ENCODE assay signal across 10 cellular contexts in genomic region chr20:43963872-43964791, GRCh38. TPM values are rescaled to one million over a fixed set of nuclear protein-coding genes. Genes with fewer than 3 reads are reported as not detected.
DNase-seq lines count a peak whose midpoint lies in the region; ATAC-seq and TF ChIP-seq lines count a peak whose summit lies in the region.
"Had no signal": no experiment of that assay in that cellular context is flagged by ENCODE, and none has a peak within 500 bp of the region (broad histone marks: within the 10 kb centered on the region; RNA-seq: fewer than 3 reads in every experiment).

No MANE protein-coding gene starts in this region.

- no peak overlapping the region for H3K4me3 Mint-ChIP-seq in stimulated activated memory B cell treated with anti-CD40 and anti-IgM and Interleukin-4, amounts not matched to agents 10 μg/mL and 1 μg/mL and 100 μg/mL, for 72 hours
- no peak overlapping the region for H3K4me3 Mint-ChIP-seq in type B pancreatic cell

- H3K4me1 ChIP-seq in Peyer's patch (peaks cover 0 to 10% (median 7%) of the 10 kb centered on the region in 4 donors), stomach (peaks cover 11 to 30% (median 17%) of the 10 kb centered on the region in 4 donors)

- no peaks in the 10 kb centered on the region for H3K36me3 Mint-ChIP-seq in stimulated activated memory B cell treated with anti-CD40 and anti-IgM and Interleukin-4, amounts not matched to agents 10 μg/mL and 1 μg/mL and 100 μg/mL, for 72 hours
- no peaks in the 10 kb centered on the region for H3K36me3 Mint-ChIP-seq in type B pancreatic cell

- no peaks in the 10 kb centered on the region for H3K27me3 ChIP-seq in Peyer's patch
- H3K27me3 ChIP-seq in stomach = peaks cover 0 to 9% (median 0%) of the 10 kb centered on the region in 3 donors
- H3K27me3 ChIP-seq: tibial nerve had no signal

- DNase-seq in AG08395 (ENCODE audit: low spot score) (peak; percentile 59), Peyer's patch (peak in 2 of 3 donors; percentile 42 to 57), type B pancreatic cell (ENCODE audit: extremely low spot score, unreplicated experiment) (no peak), islet precursor cell (no peak), stomach (no peak)
- DNase-seq in effector CD8-positive, alpha-beta T cell (lab: John Stamatoyannopoulos, UW) = peak; percentile 34

- H3K4me3 ChIP-seq in Peyer's patch (no peak overlapping the region), stomach (no peak overlapping the region)
- H3K4me3 ChIP-seq: lung, tibial nerve had no signal

- ATAC-seq in GM19463 (IDR thresholded peaks at IDR 0.05; ENCODE audit: unreplicated experiment) = peak; percentile 63
- peak; percentile 57 for ATAC-seq in stimulated activated memory B cell treated with anti-CD40 and anti-IgM and Interleukin-4, amounts not matched to agents 10 μg/mL and 1 μg/mL and 100 μg/mL, for 72 hours

- no peak for TF ChIP-seq CTCF in Peyer's patch (IDR thresholded peaks at IDR 0.05)
- TF ChIP-seq CTCF in type B pancreatic cell (conservative IDR thresholded peaks at IDR 0.05) = no peak
- TF ChIP-seq CTCF in stomach (IDR thresholded peaks at IDR 0.05) = no peak

- H3K27ac Mint-ChIP-seq in stimulated activated memory B cell treated with anti-CD40 and anti-IgM and Interleukin-4, amounts not matched to agents 10 μg/mL and 1 μg/mL and 100 μg/mL, for 72 hours = no peak overlapping the region
- no peak overlapping the region for H3K27ac Mint-ChIP-seq in type B pancreatic cell

- no peak overlapping the region for H3K27ac ChIP-seq in Peyer's patch
- H3K27ac ChIP-seq in stomach = no peak overlapping the region
- H3K27ac ChIP-seq: tibial nerve had no signal

- intact Hi-C loops in stomach (cut with DNase I; ENCODE audit: low total_unique reads) = no loop called here

- H3K27me3 Mint-ChIP-seq in stimulated activated memory B cell treated with anti-CD40 and anti-IgM and Interleukin-4, amounts not matched to agents 10 μg/mL and 1 μg/mL and 100 μg/mL, for 72 hours = peaks cover 10% of the 10 kb centered on the region
- peaks cover 6% of the 10 kb centered on the region for H3K27me3 Mint-ChIP-seq in type B pancreatic cell

- TF ChIP-seq POLR2A in Peyer's patch (IDR thresholded peaks at IDR 0.05) = no peak
- no peak for TF ChIP-seq POLR2A in stomach (IDR thresholded peaks at IDR 0.05)

- H3K9me3 ChIP-seq in Peyer's patch (no peaks in the 10 kb centered on the region), stomach (no peaks in the 10 kb centered on the region)
- H3K9me3 ChIP-seq: tibial nerve had no signal

- WGBS in stomach, 5 donors = 34 to 61% (median 52%) methylated on average over 10 of the region's 10 CpGs

- H3K4me1 Mint-ChIP-seq in stimulated activated memory B cell treated with anti-CD40 and anti-IgM and Interleukin-4, amounts not matched to agents 10 μg/mL and 1 μg/mL and 100 μg/mL, for 72 hours = peaks cover 25% of the 10 kb centered on the region
- H3K4me1 Mint-ChIP-seq in type B pancreatic cell (ENCODE audit: unreplicated experiment) = peaks cover 6% of the 10 kb centered on the region

- no peaks in the 10 kb centered on the region for H3K9me3 Mint-ChIP-seq in stimulated activated memory B cell treated with anti-CD40 and anti-IgM and Interleukin-4, amounts not matched to agents 10 μg/mL and 1 μg/mL and 100 μg/mL, for 72 hours
- no peaks in the 10 kb centered on the region for H3K9me3 Mint-ChIP-seq in type B pancreatic cell

- no peak for TF ChIP-seq EP300 in stomach (IDR thresholded peaks at IDR 0.05)

- H3K36me3 ChIP-seq in Peyer's patch (no peaks in the 10 kb centered on the region), stomach (no peaks in the 10 kb centered on the region)
- H3K36me3 ChIP-seq: tibial nerve had no signal

RNA-seq across cellular contexts. Expression of gene TOX2, which starts 49.5 kb away (rescaled TPM):
- 1 to 10 TPM; 1.9 to 5.8 (median 2.0) TPM for total RNA-seq in Peyer's patch
- 1.5 and 4.7 TPM in 2 replicates for total RNA-seq in type B pancreatic cell (ENCODE audit: low replicate concordance)
- total RNA-seq in stomach = 1 to 10 TPM in 3 of 5 donors, under 1 TPM in 1, not detected in 1; 0.87 to 7.0 (median 3.6) TPM
- polyA plus RNA-seq in stomach = 10 to 100 TPM; 13.3 to 20.2 (median 15.1) TPM

Comparison
In these comparisons a context has a peak if more than half of its experiments do, and no peak if none do; other contexts are left out.
1. DNase-seq: peak in AG08395 (single experiment), Peyer's patch (2 of 3) and effector CD8-positive, alpha-beta T cell (single experiment); none in type B pancreatic cell (single experiment), islet precursor cell (single experiment) and stomach (single experiment).